In the genomic region with DNA sequence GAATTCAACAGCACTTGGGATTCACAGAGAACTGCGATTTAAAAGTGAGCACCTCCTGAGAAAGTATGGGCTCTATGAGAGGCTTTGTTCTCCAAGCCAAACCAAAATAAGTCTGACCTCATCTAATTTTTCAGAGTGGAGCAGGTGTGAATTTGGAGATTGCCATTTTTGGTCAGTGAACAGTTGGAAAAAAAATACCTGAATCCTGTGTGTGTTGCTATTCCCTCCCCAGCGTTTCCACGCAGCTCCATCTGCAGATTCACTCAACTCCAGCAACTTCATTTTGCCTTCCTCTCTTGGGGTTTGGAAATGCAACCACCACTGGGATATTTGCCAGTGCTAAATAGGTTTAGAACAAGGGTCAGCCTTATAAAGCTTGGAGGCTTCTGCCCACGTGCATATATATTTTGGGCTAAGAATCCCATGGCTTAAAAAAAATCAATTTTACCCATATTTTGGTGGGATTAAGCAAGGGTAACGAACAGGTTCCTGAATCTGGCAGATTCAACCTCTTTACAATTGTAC, we compare ENCODE assay signal across 19 cellular contexts. TPM values are rescaled to one million over a fixed set of nuclear protein-coding genes. Genes with fewer than 3 reads are reported as not detected.
"Had no signal": no experiment of that assay in that cellular context is flagged by ENCODE, and none has a peak within 500 bp of the region (broad histone marks: within the 10 kb centered on the region; RNA-seq: fewer than 3 reads in every experiment).

No MANE protein-coding gene starts in this region.

- H3K4me3 ChIP-seq: body of pancreas, transverse colon had no signal

- H3K9me3 Mint-ChIP-seq: activated CD4-positive, alpha-beta T cell treated with anti-CD3 and anti-CD28 coated beads, Interleukin-2, amount 10 ng/mL, durations not matched to agents 7 days and 5 days had no signal

- ATAC-seq: body of pancreas; sciatic nerve; stimulated activated naive B cell treated with anti-CD40 and anti-IgM and Interleukin-4, amounts not matched to agents 10 μg/mL and 1 μg/mL and 100 μg/mL, for 72 hours had no signal

- H3K36me3 Mint-ChIP-seq: stimulated activated naive B cell treated with anti-CD40 and anti-IgM and Interleukin-4, amounts not matched to agents 10 μg/mL and 1 μg/mL and 100 μg/mL, for 72 hours had no signal

- H3K4me3 Mint-ChIP-seq: activated CD4-positive, alpha-beta T cell treated with anti-CD3 and anti-CD28 coated beads, Interleukin-2, amount 10 ng/mL, durations not matched to agents 7 days and 5 days; activated naive CD8-positive, alpha-beta T cell; dendritic cell treated with granulocyte-macrophage colony-stimulating factor and Interleukin-4, amounts not matched to agents 40 ng/mL and 50 ng/mL, for 4 days; nephron progenitor cell; stimulated activated naive B cell treated with anti-CD40 and anti-IgM and Interleukin-4, amounts not matched to agents 10 μg/mL and 1 μg/mL and 100 μg/mL, for 72 hours had no signal

- H3K9me3 ChIP-seq: body of pancreas, transverse colon had no signal

- H3K4me1 ChIP-seq: transverse colon had no signal

- DNase-seq: activated CD4-positive, alpha-beta T cell treated with anti-CD3 and anti-CD28 coated beads, Interleukin-2, amount 10 ng/mL, durations not matched to agents 7 days and 5 days; activated CD8-positive, alpha-beta memory T cell treated with anti-CD3 and anti-CD28 coated beads, Interleukin-2, amount 50 U/mL, for 48 hours; activated gamma-delta T cell treated with Interleukin-2 at 50 U/mL for 16 hours; amygdala; body of pancreas; central memory CD4-positive, alpha-beta T cell; effector memory CD4-positive, alpha-beta T cell; hippocampal formation; kidney; mesendoderm; nephron progenitor cell; occipital lobe; stimulated activated naive B cell treated with anti-CD40 and anti-IgM and Interleukin-4, amounts not matched to agents 10 μg/mL and 1 μg/mL and 100 μg/mL, for 72 hours; substantia nigra; transverse colon had no signal

- H3K36me3 ChIP-seq: transverse colon had no signal

- H3K27ac ChIP-seq: body of pancreas, epithelial cell of prostate had no signal

- H3K27ac Mint-ChIP-seq: activated CD4-positive, alpha-beta T cell treated with anti-CD3 and anti-CD28 coated beads, Interleukin-2, amount 10 ng/mL, durations not matched to agents 7 days and 5 days; activated naive CD8-positive, alpha-beta T cell; dendritic cell treated with granulocyte-macrophage colony-stimulating factor and Interleukin-4, amounts not matched to agents 40 ng/mL and 50 ng/mL, for 4 days; nephron progenitor cell; stimulated activated naive B cell treated with anti-CD40 and anti-IgM and Interleukin-4, amounts not matched to agents 10 μg/mL and 1 μg/mL and 100 μg/mL, for 72 hours had no signal

- H3K4me1 Mint-ChIP-seq: activated CD4-positive, alpha-beta T cell treated with anti-CD3 and anti-CD28 coated beads, Interleukin-2, amount 10 ng/mL, durations not matched to agents 7 days and 5 days; stimulated activated naive B cell treated with anti-CD40 and anti-IgM and Interleukin-4, amounts not matched to agents 10 μg/mL and 1 μg/mL and 100 μg/mL, for 72 hours had no signal

- H3K27me3 ChIP-seq: body of pancreas, transverse colon had no signal

RNA-seq across cellular contexts. Expression of a gene that starts 11.2 kb away (rescaled TPM):
- total RNA-seq: activated CD4-positive, alpha-beta T cell treated with anti-CD3 and anti-CD28 coated beads, Interleukin-2, amount 10 ng/mL, durations not matched to agents 7 days and 5 days had no signal
